Comparison of ENCODE assay signal across 27 cellular contexts in the genomic region with DNA sequence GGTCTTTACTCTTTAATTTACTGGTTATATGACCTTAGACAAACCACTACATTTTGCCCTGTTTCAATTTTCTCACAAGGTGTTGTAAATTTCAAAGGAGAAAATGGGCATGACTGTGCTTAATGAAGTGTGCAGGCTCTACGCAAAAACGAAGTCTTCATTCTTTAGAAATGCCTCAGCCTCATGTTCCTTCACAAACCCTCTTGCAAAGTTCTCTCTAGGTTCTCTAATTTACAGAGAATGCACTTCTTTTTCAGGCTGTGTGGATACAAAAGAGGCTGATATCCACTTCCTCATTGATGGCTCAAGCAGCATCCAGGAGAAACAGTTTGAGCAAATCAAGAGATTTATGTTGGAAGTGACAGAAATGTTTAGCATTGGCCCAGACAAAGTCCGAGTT.
"Had no signal": no experiment of that assay in that cellular context is flagged by ENCODE, and none has a peak within 500 bp of the region (broad histone marks: within the 10 kb centered on the region; RNA-seq: fewer than 3 reads in every experiment).

No MANE protein-coding gene starts in this region.

- DNase-seq: activated CD4-positive, alpha-beta memory T cell treated with anti-CD3 and anti-CD28 coated beads for 36 hours; activated CD4-positive, alpha-beta T cell treated with anti-CD3 and anti-CD28 coated beads for 48 hours; activated CD8-positive, alpha-beta memory T cell treated with anti-CD3 and anti-CD28 coated beads, Interleukin-2, amount 50 U/mL, for 48 hours; activated naive CD4-positive, alpha-beta T cell; activated T-cell treated with anti-CD3 and anti-CD28 coated beads, Interleukin-2, amount 50 U/mL, for 24 hours; central memory CD4-positive, alpha-beta T cell; foreskin fibroblast; heart left ventricle; hypothalamus; immature natural killer cell; left cardiac atrium; mammary epithelial cell; naive B cell; nucleus accumbens; pancreas; psoas muscle; stimulated activated CD4-positive, alpha-beta T cell treated with anti-CD3 and anti-CD28 coated beads, Interleukin-15, amount 100 ng/mL, for 24 hours; stimulated activated CD4-positive, alpha-beta T cell treated with anti-CD3 and anti-CD28 coated beads, Interleukin-2, amount 100 ng/mL, for 24 hours; stimulated activated naive B cell treated with anti-CD40 and anti-IgM and Interleukin-4, amounts not matched to agents 10 μg/mL and 1 μg/mL and 100 μg/mL, for 72 hours; stomach; T-helper 2 cell; thyroid gland; upper lobe of left lung; WERI-Rb-1 had no signal

- ATAC-seq: activated CD4-positive, CD25-positive, alpha-beta regulatory T cell treated with anti-CD3 and anti-CD28 coated beads, Interleukin-2, amount 50 U/mL, for 24 hours; activated naive CD4-positive, alpha-beta T cell treated with anti-CD3 and anti-CD28 coated beads, Interleukin-2, amount 50 U/mL, for 72 hours; esophagus mucosa; heart left ventricle; left cardiac atrium; pancreas; psoas muscle; stimulated activated naive B cell treated with anti-CD40 and anti-IgM and Interleukin-4, amounts not matched to agents 10 μg/mL and 1 μg/mL and 100 μg/mL, for 72 hours had no signal
